Comparison of ENCODE assay signal across 9 cellular contexts in genomic region chr1:206506405-206506802, GRCh38. TPM values are rescaled to one million over a fixed set of nuclear protein-coding genes. Genes with fewer than 3 reads are reported as not detected.
DNase-seq lines count a peak whose midpoint lies in the region; ATAC-seq and TF ChIP-seq lines count a peak whose summit lies in the region.
"Had no signal": no experiment of that assay in that cellular context is flagged by ENCODE, and none has a peak within 500 bp of the region (broad histone marks: within the 10 kb centered on the region; RNA-seq: fewer than 3 reads in every experiment).

No MANE protein-coding gene starts in this region.

- no peaks in the 10 kb centered on the region for H3K9me3 Mint-ChIP-seq in activated T-cell treated with anti-CD3 and anti-CD28 coated beads, Interleukin-2, amount 50 U/mL, for 24 hours
- no peaks in the 10 kb centered on the region for H3K9me3 Mint-ChIP-seq in activated naive CD8-positive, alpha-beta T cell (ENCODE audit: low read depth)

- peak overlapping the region; percentile 75 for H3K4me3 Mint-ChIP-seq in activated T-cell treated with anti-CD3 and anti-CD28 coated beads, Interleukin-2, amount 50 U/mL, for 24 hours
- peak overlapping the region; percentile 74 for H3K4me3 Mint-ChIP-seq in activated naive CD8-positive, alpha-beta T cell

- TF ChIP-seq POLR2A in testis (IDR thresholded peaks at IDR 0.05) = no peak

- no peaks in the 10 kb centered on the region for H3K9me3 ChIP-seq in left lung
- no peaks in the 10 kb centered on the region for H3K9me3 ChIP-seq in testis

- no peak for DNase-seq in activated T-cell treated with anti-CD3 and anti-CD28 coated beads, Interleukin-2, amount 50 U/mL, for 24 hours
- no peak for DNase-seq in activated T-cell treated with anti-CD3 and anti-CD28 coated beads, Interleukin-2, amount 50 U/mL, for 1 hour
- DNase-seq in left lung = peak in 1 of 2 donors; percentile 22
- DNase-seq in testis = no peak
- no peak for DNase-seq in GM10266 (ENCODE audit: extremely low spot score)
- DNase-seq: NCI-H82 had no signal

- peaks cover 45% of the 10 kb centered on the region for H3K27me3 Mint-ChIP-seq in activated T-cell treated with anti-CD3 and anti-CD28 coated beads, Interleukin-2, amount 50 U/mL, for 24 hours
- peaks cover 19% of the 10 kb centered on the region for H3K27me3 Mint-ChIP-seq in activated naive CD8-positive, alpha-beta T cell

- peaks cover 64% of the 10 kb centered on the region for H3K4me1 Mint-ChIP-seq in activated T-cell treated with anti-CD3 and anti-CD28 coated beads, Interleukin-2, amount 50 U/mL, for 24 hours (ENCODE audit: low read depth)
- H3K4me1 Mint-ChIP-seq in activated naive CD8-positive, alpha-beta T cell (ENCODE audit: low read depth) = peaks cover 46% of the 10 kb centered on the region

- no peaks in the 10 kb centered on the region for H3K36me3 Mint-ChIP-seq in activated T-cell treated with anti-CD3 and anti-CD28 coated beads, Interleukin-2, amount 50 U/mL, for 24 hours (ENCODE audit: low read depth)
- H3K36me3 Mint-ChIP-seq in activated naive CD8-positive, alpha-beta T cell = no peaks in the 10 kb centered on the region

- H3K36me3 ChIP-seq in left lung (no peaks in the 10 kb centered on the region), testis (ENCODE audit: low read depth, missing control alignments) (no peaks in the 10 kb centered on the region)

- H3K4me3 ChIP-seq in left lung (peak overlapping the region; percentile 59 to 61), testis (peak overlapping the region; percentile 59 to 66)

- H3K27ac ChIP-seq in left lung (no peak overlapping the region), testis (no peak overlapping the region)

- 43 to 57% methylated on average over 7 to 8 of the region's 8 CpGs for WGBS in testis, 2 donors

- TF ChIP-seq CTCF in left lung (IDR thresholded peaks at IDR 0.05) (no peak), testis (IDR thresholded peaks at IDR 0.05) (no peak), GM10266 (IDR thresholded peaks at IDR 0.05; ENCODE audit: control insufficient read depth, insufficient read depth, low read depth, missing control alignments) (no peak)

- H3K27me3 ChIP-seq in left lung = peaks cover 6 to 53% of the 10 kb centered on the region in 2 donors
- no peaks in the 10 kb centered on the region for H3K27me3 ChIP-seq in testis

- no peak for ATAC-seq in left lung
- no peak for ATAC-seq in HG03097 (IDR thresholded peaks at IDR 0.05; ENCODE audit: low FRiP score, unreplicated experiment)
- no peak for ATAC-seq in HG03520 (IDR thresholded peaks at IDR 0.05; ENCODE audit: unreplicated experiment)

- H3K4me1 ChIP-seq in left lung = peaks cover 22 to 67% of the 10 kb centered on the region in 2 donors
- H3K4me1 ChIP-seq in testis = peaks cover 3% of the 10 kb centered on the region

- intact Hi-C loops in left lung (cut with DNase I) = no loop called here
- intact Hi-C loops in testis (cut with DNase I; ENCODE audit: low total_unique reads) = no loop called here

- peak overlapping the region; percentile 34 for H3K27ac Mint-ChIP-seq in activated T-cell treated with anti-CD3 and anti-CD28 coated beads, Interleukin-2, amount 50 U/mL, for 24 hours
- no peak overlapping the region for H3K27ac Mint-ChIP-seq in activated naive CD8-positive, alpha-beta T cell

RNA-seq across cellular contexts. Expression of gene RASSF5, which starts 0.9 kb away (rescaled TPM):
- total RNA-seq in left lung (10 to 100 TPM; 26.5 to 40.9 TPM), testis (1 to 10 TPM; 4.3 to 8.4 TPM)
- polyA plus RNA-seq in testis (ENCODE audit: insufficient read depth, low read depth, low replicate concordance) = 5.9 TPM

RNA-seq across cellular contexts. Expression of gene IKBKE, which starts 36.1 kb away (rescaled TPM):
- total RNA-seq in left lung (10 to 100 TPM in 1 of 2 donors, 1 to 10 TPM in 1; 8.7 to 17.8 TPM), testis (1 to 10 TPM in 1 of 2 donors, under 1 TPM in 1; 0.99 to 1.0 TPM)
- polyA plus RNA-seq in testis (ENCODE audit: insufficient read depth, low read depth, low replicate concordance) = 1.6 TPM

Comparison
In these comparisons a context has a peak if more than half of its experiments do, and no peak if none do; other contexts are left out.
1. RNA of gene IKBKE, which starts 36.1 kb away (total RNA-seq): 8.7 to 17.8 TPM in left lung; 0.99 to 1.0 TPM in testis; every median in the first group is over 4 times any median in the second.